1 cellular context compared by ENCODE assay signal in genomic region chr17:18262641-18263040, GRCh38.
TF ChIP-seq lines count a peak whose summit lies in the region.

No MANE protein-coding gene starts in this region.

TF ChIP-seq in GM23338, 12 proteins besides CTCF, POLR2A, EP300 and RAD21 (continued from another document):
- no peak for TF ChIP-seq ZNF462 (CRISPR knock-in tag; IDR thresholded peaks at IDR 0.05)
- TF ChIP-seq, protein P1, sequence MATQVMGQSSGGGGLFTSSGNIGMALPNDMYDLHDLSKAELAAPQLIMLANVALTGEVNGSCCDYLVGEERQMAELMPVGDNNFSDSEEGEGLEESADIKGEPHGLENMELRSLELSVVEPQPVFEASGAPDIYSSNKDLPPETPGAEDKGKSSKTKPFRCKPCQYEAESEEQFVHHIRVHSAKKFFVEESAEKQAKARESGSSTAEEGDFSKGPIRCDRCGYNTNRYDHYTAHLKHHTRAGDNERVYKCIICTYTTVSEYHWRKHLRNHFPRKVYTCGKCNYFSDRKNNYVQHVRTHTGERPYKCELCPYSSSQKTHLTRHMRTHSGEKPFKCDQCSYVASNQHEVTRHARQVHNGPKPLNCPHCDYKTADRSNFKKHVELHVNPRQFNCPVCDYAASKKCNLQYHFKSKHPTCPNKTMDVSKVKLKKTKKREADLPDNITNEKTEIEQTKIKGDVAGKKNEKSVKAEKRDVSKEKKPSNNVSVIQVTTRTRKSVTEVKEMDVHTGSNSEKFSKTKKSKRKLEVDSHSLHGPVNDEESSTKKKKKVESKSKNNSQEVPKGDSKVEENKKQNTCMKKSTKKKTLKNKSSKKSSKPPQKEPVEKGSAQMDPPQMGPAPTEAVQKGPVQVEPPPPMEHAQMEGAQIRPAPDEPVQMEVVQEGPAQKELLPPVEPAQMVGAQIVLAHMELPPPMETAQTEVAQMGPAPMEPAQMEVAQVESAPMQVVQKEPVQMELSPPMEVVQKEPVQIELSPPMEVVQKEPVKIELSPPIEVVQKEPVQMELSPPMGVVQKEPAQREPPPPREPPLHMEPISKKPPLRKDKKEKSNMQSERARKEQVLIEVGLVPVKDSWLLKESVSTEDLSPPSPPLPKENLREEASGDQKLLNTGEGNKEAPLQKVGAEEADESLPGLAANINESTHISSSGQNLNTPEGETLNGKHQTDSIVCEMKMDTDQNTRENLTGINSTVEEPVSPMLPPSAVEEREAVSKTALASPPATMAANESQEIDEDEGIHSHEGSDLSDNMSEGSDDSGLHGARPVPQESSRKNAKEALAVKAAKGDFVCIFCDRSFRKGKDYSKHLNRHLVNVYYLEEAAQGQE (IDR thresholded peaks at IDR 0.05; ENCODE audit: unreplicated experiment) = no peak
